ENCODE assay signal across 24 cellular contexts in genomic region chr1:215603319-215603718, GRCh38.
"Had no signal": no experiment of that assay in that cellular context is flagged by ENCODE, and none has a peak within 500 bp of the region (broad histone marks: within the 10 kb centered on the region; RNA-seq: fewer than 3 reads in every experiment).

No MANE protein-coding gene starts in this region.

- H3K4me1 ChIP-seq: pancreas, psoas muscle, spleen had no signal

- ATAC-seq: effector memory CD8-positive, alpha-beta T cell; esophagus mucosa; left lobe of liver; lower lobe of right lung; pancreas; psoas muscle; T-cell had no signal

- H3K9me3 ChIP-seq: ascending aorta, lower lobe of right lung, pancreas, psoas muscle, spleen, tibial nerve had no signal

- H3K36me3 Mint-ChIP-seq: activated naive CD8-positive, alpha-beta T cell treated with anti-CD3 and anti-CD28 coated beads for 36 hours; T-cell had no signal

- H3K27me3 ChIP-seq: ascending aorta, brain microvascular endothelial cell, pancreas, spleen, tibial nerve had no signal

- H3K36me3 ChIP-seq: brain microvascular endothelial cell had no signal

- FAIRE-seq: pancreas had no signal

- H3K27me3 Mint-ChIP-seq: activated naive CD8-positive, alpha-beta T cell treated with anti-CD3 and anti-CD28 coated beads for 36 hours; effector memory CD8-positive, alpha-beta T cell; T-cell had no signal

- H3K4me1 Mint-ChIP-seq: activated naive CD8-positive, alpha-beta T cell treated with anti-CD3 and anti-CD28 coated beads for 36 hours; T-cell had no signal

- H3K27ac ChIP-seq: ascending aorta, brain microvascular endothelial cell, lower lobe of right lung, pancreas, psoas muscle, spleen, VCaP had no signal

- DNase-seq: activated CD4-positive, alpha-beta T cell treated with anti-CD3 and anti-CD28 coated beads for 4 hours; activated CD4-positive, alpha-beta T cell treated with anti-CD3 and anti-CD28 coated beads, Interleukin-2, amount 50 U/mL, for 4 hours; activated effector memory CD4-positive, alpha-beta T cell treated with Interleukin-2 at 50 U/mL for 16 hours; activated naive CD4-positive, alpha-beta T cell treated with Interleukin-2 at 50 U/mL for 16 hours; activated naive CD8-positive, alpha-beta T cell treated with anti-CD3 and anti-CD28 coated beads for 36 hours; brain microvascular endothelial cell; caudate nucleus; cortex of kidney; effector memory CD8-positive, alpha-beta T cell; foreskin melanocyte; kidney glomerular epithelial cell; lower lobe of right lung; mesendoderm; pancreas; psoas muscle; spleen; stimulated activated naive CD4-positive, alpha-beta T cell; T-cell had no signal

- H3K27ac Mint-ChIP-seq: activated naive CD8-positive, alpha-beta T cell treated with anti-CD3 and anti-CD28 coated beads for 36 hours; effector memory CD8-positive, alpha-beta T cell; nephron; T-cell had no signal

- H3K4me3 ChIP-seq: ascending aorta, lower lobe of right lung, pancreas, psoas muscle, spleen, tibial nerve had no signal

- H3K9me3 Mint-ChIP-seq: activated naive CD8-positive, alpha-beta T cell treated with anti-CD3 and anti-CD28 coated beads for 36 hours; nephron; T-cell had no signal

- H3K4me3 Mint-ChIP-seq: activated naive CD8-positive, alpha-beta T cell treated with anti-CD3 and anti-CD28 coated beads for 36 hours; effector memory CD8-positive, alpha-beta T cell; nephron; T-cell had no signal
